In the genomic region with DNA sequence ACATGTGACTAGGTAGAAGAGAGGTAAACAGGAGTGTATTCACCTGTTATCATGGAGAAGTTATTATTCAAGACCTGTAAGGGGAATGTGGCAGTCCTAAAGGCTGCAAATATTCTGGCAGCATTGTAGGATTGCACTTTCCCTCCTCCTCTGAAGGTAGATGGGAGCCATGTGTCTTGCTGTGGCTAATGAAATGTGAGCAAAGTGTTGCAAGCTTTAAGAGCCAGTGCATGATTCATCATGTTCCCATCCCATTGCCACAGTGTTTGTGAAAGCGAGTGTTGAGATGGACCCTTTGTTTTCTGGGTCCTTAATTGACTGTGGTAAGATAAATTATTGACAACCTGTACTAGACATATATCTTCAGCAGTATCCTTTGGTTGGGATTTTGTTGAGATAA, we compare ENCODE assay signal across 30 cellular contexts.
"Had no signal": no experiment of that assay in that cellular context is flagged by ENCODE, and none has a peak within 500 bp of the region (broad histone marks: within the 10 kb centered on the region; RNA-seq: fewer than 3 reads in every experiment).

No MANE protein-coding gene starts in this region.

- H3K4me3 ChIP-seq: adrenal gland, esophagus squamous epithelium, ovary, prostate gland, stomach, tibial artery, upper lobe of right lung had no signal

- H3K4me3 Mint-ChIP-seq: activated naive CD4-positive, alpha-beta T cell treated with anti-CD3 and anti-CD28 coated beads for 36 hours; activated naive CD8-positive, alpha-beta T cell treated with anti-CD3 and anti-CD28 coated beads for 36 hours; central memory CD8-positive, alpha-beta T cell; dendritic cell treated with granulocyte-macrophage colony-stimulating factor and Interleukin-4, amounts not matched to agents 40 ng/mL and 50 ng/mL, for 4 days; naive thymus-derived CD4-positive, alpha-beta T cell; stimulated activated naive B cell treated with anti-CD40 and anti-IgM and Interleukin-4, amounts not matched to agents 10 μg/mL and 1 μg/mL and 100 μg/mL, for 72 hours; T-helper 1 cell treated with Interleukin-12 subunit alpha and Interleukin-12 subunit beta and Interleukin-4 antibody, amounts not matched to agents 30 μg/mL and 1 μg/mL, for 36 hours had no signal

- H3K27me3 ChIP-seq: adrenal gland, brain microvascular endothelial cell, esophagus squamous epithelium, ovary, stomach, tibial artery, upper lobe of right lung had no signal

- H3K9me3 ChIP-seq: adrenal gland, esophagus squamous epithelium, ovary, prostate gland, stomach, upper lobe of right lung had no signal

- H3K36me3 Mint-ChIP-seq: activated naive CD8-positive, alpha-beta T cell treated with anti-CD3 and anti-CD28 coated beads for 36 hours; naive thymus-derived CD4-positive, alpha-beta T cell; stimulated activated naive B cell treated with anti-CD40 and anti-IgM and Interleukin-4, amounts not matched to agents 10 μg/mL and 1 μg/mL and 100 μg/mL, for 72 hours had no signal

- H3K9me3 Mint-ChIP-seq: activated naive CD4-positive, alpha-beta T cell treated with anti-CD3 and anti-CD28 coated beads for 36 hours; activated naive CD8-positive, alpha-beta T cell treated with anti-CD3 and anti-CD28 coated beads for 36 hours; central memory CD8-positive, alpha-beta T cell; dendritic cell treated with granulocyte-macrophage colony-stimulating factor and Interleukin-4, amounts not matched to agents 40 ng/mL and 50 ng/mL, for 4 days; naive thymus-derived CD4-positive, alpha-beta T cell; stimulated activated naive B cell treated with anti-CD40 and anti-IgM and Interleukin-4, amounts not matched to agents 10 μg/mL and 1 μg/mL and 100 μg/mL, for 72 hours; T-helper 1 cell treated with Interleukin-12 subunit alpha and Interleukin-12 subunit beta and Interleukin-4 antibody, amounts not matched to agents 30 μg/mL and 1 μg/mL, for 36 hours had no signal

- H3K27ac Mint-ChIP-seq: activated naive CD4-positive, alpha-beta T cell treated with anti-CD3 and anti-CD28 coated beads for 36 hours; activated naive CD8-positive, alpha-beta T cell treated with anti-CD3 and anti-CD28 coated beads for 36 hours; dendritic cell treated with granulocyte-macrophage colony-stimulating factor and Interleukin-4, amounts not matched to agents 40 ng/mL and 50 ng/mL, for 4 days; naive thymus-derived CD4-positive, alpha-beta T cell; stimulated activated naive B cell treated with anti-CD40 and anti-IgM and Interleukin-4, amounts not matched to agents 10 μg/mL and 1 μg/mL and 100 μg/mL, for 72 hours; T-helper 1 cell treated with Interleukin-12 subunit alpha and Interleukin-12 subunit beta and Interleukin-4 antibody, amounts not matched to agents 30 μg/mL and 1 μg/mL, for 36 hours had no signal

- FAIRE-seq: islet of Langerhans, TTC549 had no signal

- H3K4me1 ChIP-seq: adrenal gland, esophagus squamous epithelium, prostate gland, stomach, upper lobe of right lung had no signal

- H3K27me3 Mint-ChIP-seq: dendritic cell treated with granulocyte-macrophage colony-stimulating factor and Interleukin-4, amounts not matched to agents 40 ng/mL and 50 ng/mL, for 4 days had no signal

- H3K36me3 ChIP-seq: adrenal gland, brain microvascular endothelial cell, esophagus squamous epithelium, ovary, prostate gland, stomach, tibial artery, upper lobe of right lung, WERI-Rb-1 had no signal

- H3K27ac ChIP-seq: adrenal gland, brain microvascular endothelial cell, epithelial cell of prostate, esophagus squamous epithelium, ovary, prostate gland, stomach, upper lobe of right lung, WERI-Rb-1 had no signal

- H3K4me1 Mint-ChIP-seq: activated naive CD8-positive, alpha-beta T cell treated with anti-CD3 and anti-CD28 coated beads for 36 hours; central memory CD8-positive, alpha-beta T cell; naive thymus-derived CD4-positive, alpha-beta T cell; stimulated activated naive B cell treated with anti-CD40 and anti-IgM and Interleukin-4, amounts not matched to agents 10 μg/mL and 1 μg/mL and 100 μg/mL, for 72 hours had no signal

- DNase-seq: activated CD4-positive, alpha-beta T cell treated with anti-CD3 and anti-CD28 coated beads for 48 hours; activated CD4-positive, alpha-beta T cell treated with anti-CD3 and anti-CD28 coated beads, Interleukin-2, amount 50 U/mL, for 48 hours; activated CD8-positive, alpha-beta memory T cell treated with anti-CD3 and anti-CD28 coated beads for 24 hours; activated effector memory CD4-positive, alpha-beta T cell treated with anti-CD3 and anti-CD28 coated beads, Interleukin-2, amount 50 U/mL, for 16 hours; activated naive CD4-positive, alpha-beta T cell treated with anti-CD3 and anti-CD28 coated beads for 36 hours; activated naive CD8-positive, alpha-beta T cell treated with anti-CD3 and anti-CD28 coated beads for 36 hours; adrenal gland; aorta; brain microvascular endothelial cell; esophagus squamous epithelium; foreskin melanocyte; midbrain; naive thymus-derived CD4-positive, alpha-beta T cell; ovary; stimulated activated CD4-positive, alpha-beta T cell treated with anti-CD3 and anti-CD28 coated beads, Interleukin-15, amount 100 ng/mL, for 24 hours; stimulated activated CD4-positive, alpha-beta T cell treated with anti-CD3 and anti-CD28 coated beads, Interleukin-2, amount 100 ng/mL, for 24 hours; stimulated activated naive B cell treated with anti-CD40 and anti-IgM and Interleukin-4, amounts not matched to agents 10 μg/mL and 1 μg/mL and 100 μg/mL, for 72 hours; stomach; T-helper 9 cell; tibial artery; upper lobe of right lung; WERI-Rb-1 had no signal

- ATAC-seq: activated CD4-positive, CD25-positive, alpha-beta regulatory T cell treated with anti-CD3 and anti-CD28 coated beads, Interleukin-2, amount 50 U/mL, for 24 hours; naive thymus-derived CD4-positive, alpha-beta T cell; stimulated activated naive B cell treated with anti-CD40 and anti-IgM and Interleukin-4, amounts not matched to agents 10 μg/mL and 1 μg/mL and 100 μg/mL, for 72 hours; upper lobe of right lung had no signal
